13 cellular contexts compared by ENCODE assay signal in the genomic region with DNA sequence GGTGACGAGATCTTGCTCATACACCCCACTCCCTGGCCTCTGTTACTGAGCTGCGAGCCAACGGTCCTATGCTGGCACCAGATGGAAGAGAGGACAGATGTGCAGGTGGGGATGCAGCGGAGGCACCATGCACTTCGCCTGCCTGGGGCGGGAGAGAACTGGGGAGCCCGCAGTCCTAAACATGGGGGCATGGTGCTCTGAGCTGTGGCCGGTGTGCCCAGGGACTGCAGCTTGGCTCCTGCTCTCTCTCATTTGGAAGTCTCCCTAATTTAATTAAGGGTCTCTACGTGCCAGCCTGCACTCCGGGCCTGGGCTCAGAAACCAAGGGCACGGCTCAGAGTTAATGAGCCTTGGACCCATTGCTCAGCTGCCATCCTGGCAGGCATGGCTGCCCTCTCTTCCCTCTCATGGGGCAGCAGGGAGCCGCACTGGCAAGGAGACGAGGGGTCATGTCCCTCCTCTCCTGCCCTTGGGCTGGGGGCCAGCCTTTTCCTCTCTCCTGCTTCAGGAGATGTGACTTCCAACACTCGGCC.
A peak's percentile ranks its signal among the peaks of the same experiment; 100 is the strongest.
DNase-seq lines count a peak whose midpoint lies in the region; ATAC-seq and TF ChIP-seq lines count a peak whose summit lies in the region.
"Had no signal": no experiment of that assay in that cellular context is flagged by ENCODE, and none has a peak within 500 bp of the region (broad histone marks: within the 10 kb centered on the region; RNA-seq: fewer than 3 reads in every experiment).

No MANE protein-coding gene starts in this region.

- in situ Hi-C loops in G401 (cut with HindIII; ENCODE audit: low sequenced_read_pairs) (no loop called here), gastrocnemius medialis (cut with MboI; ENCODE audit: low sequenced_read_pairs in 4 of 4) (no loop called here)

- 20% methylated on average over 1 of the region's 14 CpGs for WGBS in right lobe of liver (ENCODE audit: insufficient coverage, low coverage, low lambda C conversion rate, missing lambda C conversion rate)

- DNase-seq in G401 (ENCODE audit: low spot score), result peak; percentile 71
- DNase-seq in NCI-H69 (lab: John Stamatoyannopoulos, UW), result peak; percentile 44
- peak; percentile 61 for DNase-seq in cerebellum (ENCODE audit: low spot score)
- no peak for DNase-seq in gastrocnemius medialis
- DNase-seq in right lobe of liver, result no peak
- DNase-seq: CD8-positive, alpha-beta memory T cell; MV-4-11; NCI-H1417 treated with DMSO at 0.1 percent for 48 hours; NCI-H2081 treated with DMSO at 0.1 percent for 48 hours; SIG-M5 had no signal

- TF ChIP-seq CTCF in gastrocnemius medialis (IDR thresholded peaks at IDR 0.05 in 4 of 5, conservative IDR thresholded peaks at IDR 0.05 in 1 of 5) (no peak), right lobe of liver (IDR thresholded peaks at IDR 0.05) (no peak)

- H3K4me3 ChIP-seq in gastrocnemius medialis, result no peak overlapping the region
- H3K4me3 ChIP-seq in right lobe of liver, result no peak overlapping the region
- H3K4me3 ChIP-seq: Peyer's patch had no signal

- H3K27me3 ChIP-seq in gastrocnemius medialis (no peaks in the 10 kb centered on the region), right lobe of liver (no peaks in the 10 kb centered on the region)
- H3K27me3 ChIP-seq: Peyer's patch had no signal

- no peak for ATAC-seq in gastrocnemius medialis
- no peak for ATAC-seq in HG03159 (IDR thresholded peaks at IDR 0.05; ENCODE audit: unreplicated experiment)
- ATAC-seq in right lobe of liver, result no peak
- no peak for ATAC-seq in HG03039 (IDR thresholded peaks at IDR 0.05; ENCODE audit: unreplicated experiment)

- H3K27ac ChIP-seq in gastrocnemius medialis (peak overlapping the region in 3 of 4 donors; percentile 47 to 67 (median 62)), right lobe of liver (no peak overlapping the region)
- H3K27ac ChIP-seq: Peyer's patch had no signal

- H3K36me3 ChIP-seq in gastrocnemius medialis (no peaks in the 10 kb centered on the region), right lobe of liver (no peaks in the 10 kb centered on the region)
- H3K36me3 ChIP-seq: Peyer's patch had no signal

- peaks cover 10 to 11% of the 10 kb centered on the region in 2 donors for H3K4me1 ChIP-seq in gastrocnemius medialis
- no peaks in the 10 kb centered on the region for H3K4me1 ChIP-seq in right lobe of liver
- H3K4me1 ChIP-seq: Peyer's patch had no signal

- intact Hi-C loops in gastrocnemius medialis (cut with DNase I; ENCODE audit: low total_unique reads), result no loop called here
- intact Hi-C loops in right lobe of liver (cut with DNase I), result no loop called here

- TF ChIP-seq POLR2A in gastrocnemius medialis (IDR thresholded peaks at IDR 0.05) (no peak), right lobe of liver (IDR thresholded peaks at IDR 0.05) (no peak)

- H3K9me3 ChIP-seq in gastrocnemius medialis (no peaks in the 10 kb centered on the region), right lobe of liver (no peaks in the 10 kb centered on the region)
- H3K9me3 ChIP-seq: Peyer's patch had no signal

Comparison
In these comparisons a context has a peak if more than half of its experiments do, and no peak if none do; other contexts are left out.
1. DNase-seq: peak in G401 (single experiment), NCI-H69 (single experiment) and cerebellum (single experiment); none in gastrocnemius medialis (0 of 2) and right lobe of liver (0 of 3).
2. H3K27ac ChIP-seq: peak in gastrocnemius medialis (3 of 4); none in right lobe of liver (0 of 3).